ENCODE assay signal across 12 cellular contexts in genomic region chr5:142685418-142686209, GRCh38. TPM values are rescaled to one million over a fixed set of nuclear protein-coding genes. Genes with fewer than 3 reads are reported as not detected.
DNase-seq lines count a peak whose midpoint lies in the region; ATAC-seq lines count a peak whose summit lies in the region.
"Had no signal": no experiment of that assay in that cellular context is flagged by ENCODE, and none has a peak within 500 bp of the region (broad histone marks: within the 10 kb centered on the region; RNA-seq: fewer than 3 reads in every experiment).

FGF1 (minus strand) TSS chr5:142686090; CDS start chr5:142614127, 71,963 bp downstream.

- DNase-seq in HT1080 (ENCODE audit: low read depth) = peak; percentile 75
- peak; percentile 83 for DNase-seq in astrocyte of the hippocampus (ENCODE audit: low read depth, low spot score)
- peak; percentile 69 for DNase-seq in hepatic stellate cell (ENCODE audit: low spot score)
- DNase-seq in stimulated activated naive CD4-positive, alpha-beta T cell (lab: John Stamatoyannopoulos, UW) = no peak
- DNase-seq in activated gamma-delta T cell (lab: John Stamatoyannopoulos, UW) = no peak
- DNase-seq: GDM1, NCI-H1930, small intestine had no signal

- ATAC-seq in HG03442 (IDR thresholded peaks at IDR 0.05; ENCODE audit: unreplicated experiment) = no peak
- no peak for ATAC-seq in GM18907 (IDR thresholded peaks at IDR 0.05; ENCODE audit: unreplicated experiment)

- H3K4me2 ChIP-seq in skeletal muscle satellite cell (ENCODE audit: low read length) = peak within 1 kb of the TSS; percentile 62

- no peaks in the 10 kb centered on the region for H3K9me3 ChIP-seq in skeletal muscle satellite cell (replicated peaks; ENCODE audit: low read length)

- H3K9ac ChIP-seq in skeletal muscle satellite cell (ENCODE audit: low read depth, low read length) = peak within 1 kb of the TSS; percentile 17

- H3K27me3 ChIP-seq in skeletal muscle satellite cell (ENCODE audit: control insufficient read depth, insufficient read depth, low read length) = peaks cover 2% of the 10 kb centered on the region

- peaks cover 37% of the 10 kb centered on the region for H3K4me1 ChIP-seq in skeletal muscle satellite cell (ENCODE audit: control insufficient read depth, insufficient read depth, low read length)

- no peaks in the 10 kb centered on the region for H3K36me3 ChIP-seq in skeletal muscle satellite cell (ENCODE audit: insufficient read depth, low read length)

- no peak within 1 kb of the TSS for H3K4me3 ChIP-seq in skeletal muscle satellite cell (ENCODE audit: low read length)

RNA-seq across cellular contexts. Expression of gene FGF1, which starts in this region (rescaled TPM):
- 4.0 and 7.2 TPM in 2 replicates for total RNA-seq in HT1080 (2014; rRNA removed; shearing (Covaris generic))
- polyA plus RNA-seq in HT1080 (2015; cell fraction: cytosol; rRNA removed) = 4.7 and 5.6 TPM in 2 replicates
- polyA plus RNA-seq in HT1080 (2015; cell fraction: nucleus; rRNA removed) = 5.0 and 5.4 TPM in 2 replicates
- 1.5 TPM in 2 replicates for total RNA-seq in skeletal muscle satellite cell (2012; rRNA removed)
- total RNA-seq: endothelial cell of umbilical vein had no signal
- polyA plus RNA-seq: endothelial cell of umbilical vein had no signal

Comparison
In these comparisons a context has a peak if more than half of its experiments do, and no peak if none do; other contexts are left out.
1. DNase-seq: peak in HT1080 (single experiment), astrocyte of the hippocampus (single experiment) and hepatic stellate cell (single experiment); none in stimulated activated naive CD4-positive, alpha-beta T cell (0 of 6) and activated gamma-delta T cell (single experiment).